1 cellular context compared by ENCODE assay signal in the genomic region with DNA sequence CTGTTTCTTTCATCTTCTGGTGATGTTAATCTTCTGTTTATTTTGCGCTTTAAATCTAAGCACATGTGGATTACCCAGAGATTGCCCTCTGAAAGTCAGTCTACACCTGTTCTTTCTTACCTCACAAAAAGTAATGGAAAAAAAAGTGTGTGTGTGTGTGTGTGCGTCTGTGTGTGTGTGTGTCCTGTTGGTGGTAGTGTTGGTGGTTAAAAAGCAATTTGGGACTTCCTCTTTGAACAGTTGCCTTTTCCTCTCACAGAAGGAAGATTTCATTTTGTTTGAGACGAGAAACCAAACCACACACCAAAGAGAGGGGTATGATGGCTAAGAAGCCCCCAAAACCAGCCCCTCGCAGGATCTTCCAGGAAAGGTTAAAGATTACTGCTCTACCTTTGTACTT.
A peak's percentile ranks its signal among the peaks of the same experiment; 100 is the strongest.
TF ChIP-seq lines count a peak whose summit lies in the region.

A gene with protein sequence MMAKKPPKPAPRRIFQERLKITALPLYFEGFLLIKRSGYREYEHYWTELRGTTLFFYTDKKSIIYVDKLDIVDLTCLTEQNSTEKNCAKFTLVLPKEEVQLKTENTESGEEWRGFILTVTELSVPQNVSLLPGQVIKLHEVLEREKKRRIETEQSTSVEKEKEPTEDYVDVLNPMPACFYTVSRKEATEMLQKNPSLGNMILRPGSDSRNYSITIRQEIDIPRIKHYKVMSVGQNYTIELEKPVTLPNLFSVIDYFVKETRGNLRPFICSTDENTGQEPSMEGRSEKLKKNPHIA (plus strand): TSS at position 235 of the 400 bp plus-strand sequence. CDS start 83 bp downstream, at position 318.

TF ChIP-seq in GM12878, 131 proteins besides CTCF, POLR2A, EP300 and RAD21 (continued from another document):
- TF ChIP-seq MTA2 (IDR thresholded peaks at IDR 0.05; ENCODE audit: low read depth) (peak; percentile 86), TAF1 (IDR thresholded peaks at IDR 0.05; ENCODE audit: borderline replicate concordance, low read depth, low read length) (no peak), SMC3 (IDR thresholded peaks at IDR 0.05; ENCODE audit: borderline replicate concordance, low read length) (peak; percentile 10; the same call in 1 of the 2 replicates), YY1 (IDR thresholded peaks at IDR 0.05; ENCODE audit: low read depth, low read length) (no peak), CBFB (IDR thresholded peaks at IDR 0.05; ENCODE audit: low read depth) (peak; percentile 74; the same call in 1 of the 2 replicates), NFIC (IDR thresholded peaks at IDR 0.05; ENCODE audit: low read depth, low read length) (peak; percentile 75), TCF3 (IDR thresholded peaks at IDR 0.05; ENCODE audit: borderline replicate concordance, insufficient read depth, low read depth, low read length) (0 out of 2 replicates have a peak, but pooled peaks have one; percentile 59), CREM (IDR thresholded peaks at IDR 0.05; ENCODE audit: low read depth) (peak; percentile 53; the same call in 1 of the 2 replicates), SMARCA5 (IDR thresholded peaks at IDR 0.05) (0 out of 2 replicates have a peak, but pooled peaks have one; percentile 48), EED (IDR thresholded peaks at IDR 0.05; ENCODE audit: low read depth) (peak; percentile 86), MTA3 (IDR thresholded peaks at IDR 0.05; ENCODE audit: borderline replicate concordance, low read length) (0 out of 2 replicates have a peak, but pooled peaks have one; percentile 68), ETV6 (conservative IDR thresholded peaks at IDR 0.05 in 1 of 2, IDR thresholded peaks at IDR 0.05 in 1 of 2; ENCODE audit: borderline replicate concordance in 1 of 2, low read depth in 1 of 2) (peak in 1 of 2 experiments; percentile 98; a peak in 2 of 4 replicates), IKZF2 (IDR thresholded peaks at IDR 0.05) (peak; percentile 93 to 96), SUPT20H (IDR thresholded peaks at IDR 0.05; ENCODE audit: borderline replicate concordance, control insufficient read depth, low read depth, low read length) (no peak), IKZF1 (conservative IDR thresholded peaks at IDR 0.05) (peak; percentile 82), PML (IDR thresholded peaks at IDR 0.05; ENCODE audit: low read length) (peak; percentile 46; the same call in 1 of the 2 replicates), ZNF207 (IDR thresholded peaks at IDR 0.05; ENCODE audit: borderline replicate concordance) (no peak), ZNF384 (IDR thresholded peaks at IDR 0.05; ENCODE audit: borderline replicate concordance, low read depth, low read length) (peak; percentile 66; the same call in 1 of the 2 replicates), CREB1 (IDR thresholded peaks at IDR 0.05; ENCODE audit: low read depth) (peak; percentile 63; the same call in 1 of the 2 replicates), CHD4 (IDR thresholded peaks at IDR 0.05) (no peak), CBX5 (IDR thresholded peaks at IDR 0.05; ENCODE audit: low read depth) (0 out of 2 replicates have a peak, but pooled peaks have one; percentile 32), CHD2 (IDR thresholded peaks at IDR 0.05; ENCODE audit: borderline replicate concordance, low read depth, low read length) (peak; percentile 25; the same call in 1 of the 2 replicates), MEF2B (IDR thresholded peaks at IDR 0.05; ENCODE audit: partially characterized antibody, poor library complexity, severe bottlenecking) (peak; percentile 42), ZNF217 (IDR thresholded peaks at IDR 0.05) (peak; percentile 49; the same call in 1 of the 2 replicates), SPI1 (IDR thresholded peaks at IDR 0.05; ENCODE audit: borderline replicate concordance, insufficient read depth, low read depth, low read length) (peak; percentile 88), ZBED1 (IDR thresholded peaks at IDR 0.05; ENCODE audit: borderline replicate concordance) (peak; percentile 80; the same call in 1 of the 2 replicates), ZZZ3 (IDR thresholded peaks at IDR 0.05; ENCODE audit: control insufficient read depth, insufficient read length, low read depth) (no peak), YBX1 (IDR thresholded peaks at IDR 0.05) (no peak), GABPA (IDR thresholded peaks at IDR 0.05; ENCODE audit: low read depth) (0 out of 2 replicates have a peak, but pooled peaks have one; percentile 41), IRF4 (IDR thresholded peaks at IDR 0.05; ENCODE audit: low read depth, low read length) (0 out of 2 replicates have a peak, but pooled peaks have one; percentile 31), BHLHE40 (IDR thresholded peaks at IDR 0.05; ENCODE audit: borderline replicate concordance in 1 of 2, low read depth in 2 of 2, low read length in 1 of 2) (peak; percentile 35 to 45; a peak in 1 of 4 replicates)
- TF ChIP-seq, protein P1, sequence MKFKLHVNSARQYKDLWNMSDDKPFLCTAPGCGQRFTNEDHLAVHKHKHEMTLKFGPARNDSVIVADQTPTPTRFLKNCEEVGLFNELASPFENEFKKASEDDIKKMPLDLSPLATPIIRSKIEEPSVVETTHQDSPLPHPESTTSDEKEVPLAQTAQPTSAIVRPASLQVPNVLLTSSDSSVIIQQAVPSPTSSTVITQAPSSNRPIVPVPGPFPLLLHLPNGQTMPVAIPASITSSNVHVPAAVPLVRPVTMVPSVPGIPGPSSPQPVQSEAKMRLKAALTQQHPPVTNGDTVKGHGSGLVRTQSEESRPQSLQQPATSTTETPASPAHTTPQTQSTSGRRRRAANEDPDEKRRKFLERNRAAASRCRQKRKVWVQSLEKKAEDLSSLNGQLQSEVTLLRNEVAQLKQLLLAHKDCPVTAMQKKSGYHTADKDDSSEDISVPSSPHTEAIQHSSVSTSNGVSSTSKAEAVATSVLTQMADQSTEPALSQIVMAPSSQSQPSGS (IDR thresholded peaks at IDR 0.05; ENCODE audit: low read length), result peak; percentile 65; the same call in 1 of the 2 replicates
- TF ChIP-seq, protein P2, sequence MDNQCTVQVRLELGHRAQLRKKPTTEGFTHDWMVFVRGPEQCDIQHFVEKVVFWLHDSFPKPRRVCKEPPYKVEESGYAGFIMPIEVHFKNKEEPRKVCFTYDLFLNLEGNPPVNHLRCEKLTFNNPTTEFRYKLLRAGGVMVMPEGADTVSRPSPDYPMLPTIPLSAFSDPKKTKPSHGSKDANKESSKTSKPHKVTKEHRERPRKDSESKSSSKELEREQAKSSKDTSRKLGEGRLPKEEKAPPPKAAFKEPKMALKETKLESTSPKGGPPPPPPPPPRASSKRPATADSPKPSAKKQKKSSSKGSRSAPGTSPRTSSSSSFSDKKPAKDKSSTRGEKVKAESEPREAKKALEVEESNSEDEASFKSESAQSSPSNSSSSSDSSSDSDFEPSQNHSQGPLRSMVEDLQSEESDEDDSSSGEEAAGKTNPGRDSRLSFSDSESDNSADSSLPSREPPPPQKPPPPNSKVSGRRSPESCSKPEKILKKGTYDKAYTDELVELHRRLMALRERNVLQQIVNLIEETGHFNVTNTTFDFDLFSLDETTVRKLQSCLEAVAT (IDR thresholded peaks at IDR 0.05), result peak; percentile 76
- TF ChIP-seq, protein P3, sequence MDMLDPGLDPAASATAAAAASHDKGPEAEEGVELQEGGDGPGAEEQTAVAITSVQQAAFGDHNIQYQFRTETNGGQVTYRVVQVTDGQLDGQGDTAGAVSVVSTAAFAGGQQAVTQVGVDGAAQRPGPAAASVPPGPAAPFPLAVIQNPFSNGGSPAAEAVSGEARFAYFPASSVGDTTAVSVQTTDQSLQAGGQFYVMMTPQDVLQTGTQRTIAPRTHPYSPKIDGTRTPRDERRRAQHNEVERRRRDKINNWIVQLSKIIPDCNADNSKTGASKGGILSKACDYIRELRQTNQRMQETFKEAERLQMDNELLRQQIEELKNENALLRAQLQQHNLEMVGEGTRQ (IDR thresholded peaks at IDR 0.05; ENCODE audit: borderline replicate concordance, low read depth, low read length), result no peak
- TF ChIP-seq, protein P4, sequence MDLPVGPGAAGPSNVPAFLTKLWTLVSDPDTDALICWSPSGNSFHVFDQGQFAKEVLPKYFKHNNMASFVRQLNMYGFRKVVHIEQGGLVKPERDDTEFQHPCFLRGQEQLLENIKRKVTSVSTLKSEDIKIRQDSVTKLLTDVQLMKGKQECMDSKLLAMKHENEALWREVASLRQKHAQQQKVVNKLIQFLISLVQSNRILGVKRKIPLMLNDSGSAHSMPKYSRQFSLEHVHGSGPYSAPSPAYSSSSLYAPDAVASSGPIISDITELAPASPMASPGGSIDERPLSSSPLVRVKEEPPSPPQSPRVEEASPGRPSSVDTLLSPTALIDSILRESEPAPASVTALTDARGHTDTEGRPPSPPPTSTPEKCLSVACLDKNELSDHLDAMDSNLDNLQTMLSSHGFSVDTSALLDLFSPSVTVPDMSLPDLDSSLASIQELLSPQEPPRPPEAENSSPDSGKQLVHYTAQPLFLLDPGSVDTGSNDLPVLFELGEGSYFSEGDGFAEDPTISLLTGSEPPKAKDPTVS (IDR thresholded peaks at IDR 0.05; ENCODE audit: low read depth, low read length), result no peak
- TF ChIP-seq, protein P5, sequence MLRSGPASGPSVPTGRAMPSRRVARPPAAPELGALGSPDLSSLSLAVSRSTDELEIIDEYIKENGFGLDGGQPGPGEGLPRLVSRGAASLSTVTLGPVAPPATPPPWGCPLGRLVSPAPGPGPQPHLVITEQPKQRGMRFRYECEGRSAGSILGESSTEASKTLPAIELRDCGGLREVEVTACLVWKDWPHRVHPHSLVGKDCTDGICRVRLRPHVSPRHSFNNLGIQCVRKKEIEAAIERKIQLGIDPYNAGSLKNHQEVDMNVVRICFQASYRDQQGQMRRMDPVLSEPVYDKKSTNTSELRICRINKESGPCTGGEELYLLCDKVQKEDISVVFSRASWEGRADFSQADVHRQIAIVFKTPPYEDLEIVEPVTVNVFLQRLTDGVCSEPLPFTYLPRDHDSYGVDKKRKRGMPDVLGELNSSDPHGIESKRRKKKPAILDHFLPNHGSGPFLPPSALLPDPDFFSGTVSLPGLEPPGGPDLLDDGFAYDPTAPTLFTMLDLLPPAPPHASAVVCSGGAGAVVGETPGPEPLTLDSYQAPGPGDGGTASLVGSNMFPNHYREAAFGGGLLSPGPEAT (IDR thresholded peaks at IDR 0.05; ENCODE audit: low read depth), result peak; percentile 71
- TF ChIP-seq, protein P6, sequence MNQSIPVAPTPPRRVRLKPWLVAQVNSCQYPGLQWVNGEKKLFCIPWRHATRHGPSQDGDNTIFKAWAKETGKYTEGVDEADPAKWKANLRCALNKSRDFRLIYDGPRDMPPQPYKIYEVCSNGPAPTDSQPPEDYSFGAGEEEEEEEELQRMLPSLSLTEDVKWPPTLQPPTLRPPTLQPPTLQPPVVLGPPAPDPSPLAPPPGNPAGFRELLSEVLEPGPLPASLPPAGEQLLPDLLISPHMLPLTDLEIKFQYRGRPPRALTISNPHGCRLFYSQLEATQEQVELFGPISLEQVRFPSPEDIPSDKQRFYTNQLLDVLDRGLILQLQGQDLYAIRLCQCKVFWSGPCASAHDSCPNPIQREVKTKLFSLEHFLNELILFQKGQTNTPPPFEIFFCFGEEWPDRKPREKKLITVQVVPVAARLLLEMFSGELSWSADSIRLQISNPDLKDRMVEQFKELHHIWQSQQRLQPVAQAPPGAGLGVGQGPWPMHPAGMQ (IDR thresholded peaks at IDR 0.05; ENCODE audit: borderline replicate concordance), result peak; percentile 70; the same call in 1 of the 2 replicates
- TF ChIP-seq, protein P7, sequence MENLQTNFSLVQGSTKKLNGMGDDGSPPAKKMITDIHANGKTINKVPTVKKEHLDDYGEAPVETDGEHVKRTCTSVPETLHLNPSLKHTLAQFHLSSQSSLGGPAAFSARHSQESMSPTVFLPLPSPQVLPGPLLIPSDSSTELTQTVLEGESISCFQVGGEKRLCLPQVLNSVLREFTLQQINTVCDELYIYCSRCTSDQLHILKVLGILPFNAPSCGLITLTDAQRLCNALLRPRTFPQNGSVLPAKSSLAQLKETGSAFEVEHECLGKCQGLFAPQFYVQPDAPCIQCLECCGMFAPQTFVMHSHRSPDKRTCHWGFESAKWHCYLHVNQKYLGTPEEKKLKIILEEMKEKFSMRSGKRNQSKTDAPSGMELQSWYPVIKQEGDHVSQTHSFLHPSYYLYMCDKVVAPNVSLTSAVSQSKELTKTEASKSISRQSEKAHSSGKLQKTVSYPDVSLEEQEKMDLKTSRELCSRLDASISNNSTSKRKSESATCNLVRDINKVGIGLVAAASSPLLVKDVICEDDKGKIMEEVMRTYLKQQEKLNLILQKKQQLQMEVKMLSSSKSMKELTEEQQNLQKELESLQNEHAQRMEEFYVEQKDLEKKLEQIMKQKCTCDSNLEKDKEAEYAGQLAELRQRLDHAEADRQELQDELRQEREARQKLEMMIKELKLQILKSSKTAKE (IDR thresholded peaks at IDR 0.05; ENCODE audit: low read depth, poor library complexity, severe bottlenecking), result peak; percentile 47
